In genomic region chr4:66556651-66557278, GRCh38 we compare ENCODE assay signal across 21 cellular contexts.
"Had no signal": no experiment of that assay in that cellular context is flagged by ENCODE, and none has a peak within 500 bp of the region (broad histone marks: within the 10 kb centered on the region; RNA-seq: fewer than 3 reads in every experiment).

No MANE protein-coding gene starts in this region.

- H3K9me3 Mint-ChIP-seq: activated T-helper 1 cell treated with anti-CD3 and anti-CD28 coated beads, Interleukin-12 subunit alpha, Interleukin-12 subunit beta, Interleukin-2, Interleukin-4 antibody, amounts not matched to agents 30 ng/mL and 10 ng/mL and 1 ng/mL, durations not matched to agents 14 hours and 24 hours and 36 hours; type B pancreatic cell had no signal

- H3K4me1 ChIP-seq: body of pancreas, left ventricle myocardium inferior, sigmoid colon, stomach had no signal

- H3K4me1 Mint-ChIP-seq: naive thymus-derived CD4-positive, alpha-beta T cell; stimulated activated effector memory CD8-positive, alpha-beta T cell treated with anti-CD3 and anti-CD28 coated beads, Interleukin-12 subunit alpha, Interleukin-12 subunit beta, amount 100 ng/mL, for 72 hours had no signal

- H3K36me3 ChIP-seq: left ventricle myocardium inferior, sigmoid colon, stomach, WERI-Rb-1 had no signal

- H3K4me3 ChIP-seq: body of pancreas, coronary artery, left ventricle myocardium inferior, sigmoid colon, stomach had no signal

- ATAC-seq: body of pancreas; naive thymus-derived CD4-positive, alpha-beta T cell; stimulated activated effector memory CD8-positive, alpha-beta T cell treated with anti-CD3 and anti-CD28 coated beads, Interleukin-12 subunit alpha, Interleukin-12 subunit beta, amount 100 ng/mL, for 72 hours had no signal

- H3K27ac ChIP-seq: body of pancreas, coronary artery, left ventricle myocardium inferior, sigmoid colon, stomach, WERI-Rb-1 had no signal

- H3K27ac Mint-ChIP-seq: activated naive CD8-positive, alpha-beta T cell; activated T-helper 1 cell treated with anti-CD3 and anti-CD28 coated beads, Interleukin-12 subunit alpha, Interleukin-12 subunit beta, Interleukin-2, Interleukin-4 antibody, amounts not matched to agents 30 ng/mL and 10 ng/mL and 1 ng/mL, durations not matched to agents 14 hours and 24 hours and 36 hours; naive thymus-derived CD4-positive, alpha-beta T cell; stimulated activated effector memory CD8-positive, alpha-beta T cell treated with anti-CD3 and anti-CD28 coated beads, Interleukin-12 subunit alpha, Interleukin-12 subunit beta, amount 100 ng/mL, for 72 hours; type B pancreatic cell had no signal

- H3K9me3 ChIP-seq: body of pancreas had no signal

- DNase-seq: activated CD4-positive, alpha-beta T cell treated with anti-CD3 and anti-CD28 coated beads for 1 hour; activated T-cell treated with anti-CD3 and anti-CD28 coated beads for 4 hours; amygdala; body of pancreas; central memory CD4-positive, alpha-beta T cell; erythroblast; hypothalamus; kidney glomerular epithelial cell; left ventricle myocardium inferior; naive thymus-derived CD4-positive, alpha-beta T cell; sigmoid colon; stimulated activated CD4-positive, alpha-beta T cell treated with anti-CD3 and anti-CD28 coated beads, Interleukin-4, amount 100 ng/mL, for 24 hours; stomach; WERI-Rb-1 had no signal

- H3K27me3 ChIP-seq: body of pancreas, sigmoid colon, stomach had no signal

- H3K27me3 Mint-ChIP-seq: activated naive CD8-positive, alpha-beta T cell; naive thymus-derived CD4-positive, alpha-beta T cell; type B pancreatic cell had no signal

- H3K36me3 Mint-ChIP-seq: activated naive CD8-positive, alpha-beta T cell; naive thymus-derived CD4-positive, alpha-beta T cell; stimulated activated effector memory CD8-positive, alpha-beta T cell treated with anti-CD3 and anti-CD28 coated beads, Interleukin-12 subunit alpha, Interleukin-12 subunit beta, amount 100 ng/mL, for 72 hours; type B pancreatic cell had no signal

- FAIRE-seq: endometrium, frontal cortex had no signal

- H3K4me3 Mint-ChIP-seq: activated naive CD8-positive, alpha-beta T cell; activated T-helper 1 cell treated with anti-CD3 and anti-CD28 coated beads, Interleukin-12 subunit alpha, Interleukin-12 subunit beta, Interleukin-2, Interleukin-4 antibody, amounts not matched to agents 30 ng/mL and 10 ng/mL and 1 ng/mL, durations not matched to agents 14 hours and 24 hours and 36 hours; naive thymus-derived CD4-positive, alpha-beta T cell; stimulated activated effector memory CD8-positive, alpha-beta T cell treated with anti-CD3 and anti-CD28 coated beads, Interleukin-12 subunit alpha, Interleukin-12 subunit beta, amount 100 ng/mL, for 72 hours; type B pancreatic cell had no signal
